Comparison of ENCODE assay signal across 19 cellular contexts in the genomic region with DNA sequence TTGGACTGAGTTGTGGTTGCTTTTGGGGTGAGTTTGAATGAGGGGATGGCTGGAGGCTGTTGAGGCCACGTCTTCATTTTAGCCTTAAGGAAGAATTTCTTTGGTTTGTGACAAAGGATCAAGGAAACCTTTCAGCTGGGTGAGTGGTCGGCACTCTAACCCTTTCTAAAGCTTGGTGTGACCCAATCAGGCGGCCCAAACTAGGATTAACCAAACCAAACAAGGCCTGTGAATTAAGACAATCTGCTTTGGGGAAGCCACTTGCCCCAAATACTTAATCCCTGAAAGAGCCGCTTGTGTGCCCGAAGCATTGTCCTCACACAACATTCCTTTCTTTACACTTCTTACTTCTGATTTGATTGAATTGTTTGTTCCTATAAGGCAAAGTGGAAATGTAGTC.
A peak's percentile ranks its signal among the peaks of the same experiment; 100 is the strongest.
DNase-seq lines count a peak whose midpoint lies in the region; TF ChIP-seq lines count a peak whose summit lies in the region.
"Had no signal": no experiment of that assay in that cellular context is flagged by ENCODE, and none has a peak within 500 bp of the region (broad histone marks: within the 10 kb centered on the region; RNA-seq: fewer than 3 reads in every experiment).

No MANE protein-coding gene starts in this region.

- H3K9ac ChIP-seq in neuronal stem cell (ENCODE audit: low read depth, low read length, poor library complexity), result no peak overlapping the region
- H3K9ac ChIP-seq: BLaER1 treated with 17β-estradiol and CSF1 and Interleukin-3, amounts not matched to agents 10 nM and 100 nM had no signal

- H4K91ac ChIP-seq in neuronal stem cell (ENCODE audit: low read depth, low read length, poor library complexity), result no peak overlapping the region

- H3K4me1 ChIP-seq in neuronal stem cell (ENCODE audit: control insufficient read depth in 2 of 2, insufficient read depth in 1 of 2, low read depth in 1 of 2, low read length in 2 of 2), result peaks cover 0 to 16% of the 10 kb centered on the region in 2 donors
- H3K4me1 ChIP-seq: A549; BLaER1 treated with 17β-estradiol and CSF1 and Interleukin-3, amounts not matched to agents 10 nM and 100 nM; Caco-2 had no signal

- no peak overlapping the region for H3K23ac ChIP-seq in neuronal stem cell (ENCODE audit: low read depth, low read length, poor library complexity)

- TF ChIP-seq CTCF in neural crest cell (conservative IDR thresholded peaks at IDR 0.05), result no peak

- H3K27me3 ChIP-seq in neuronal stem cell (ENCODE audit: control insufficient read depth in 3 of 3, insufficient read depth in 3 of 3, low read depth in 1 of 3, low read length in 3 of 3), result no peaks in the 10 kb centered on the region
- H3K27me3 ChIP-seq: BLaER1 treated with 17β-estradiol and CSF1 and Interleukin-3, amounts not matched to agents 10 nM and 100 nM had no signal

- no peaks in the 10 kb centered on the region for H3K79me1 ChIP-seq in neuronal stem cell (ENCODE audit: low read depth, low read length)

- H3K4ac ChIP-seq in neuronal stem cell (ENCODE audit: low read length), result no peak overlapping the region

- no peak overlapping the region for H2BK15ac ChIP-seq in neuronal stem cell (ENCODE audit: low read length)

- no peak overlapping the region for H2BK5ac ChIP-seq in neuronal stem cell (ENCODE audit: low read length)

- H2BK12ac ChIP-seq in neuronal stem cell (ENCODE audit: low read length), result no peak overlapping the region

- H2AFZ ChIP-seq in neuronal stem cell (ENCODE audit: low read length), result peak overlapping the region; percentile 11

- no peaks in the 10 kb centered on the region for H3K9me3 Mint-ChIP-seq in neural crest cell
- H3K9me3 Mint-ChIP-seq: CD4-positive, alpha-beta T cell; CD8-positive, alpha-beta T cell had no signal

- H3K4me2 ChIP-seq in neuronal stem cell (ENCODE audit: insufficient read depth, low read length, poor library complexity, severe bottlenecking), result no peak overlapping the region
- H3K4me2 ChIP-seq: A549; BLaER1 treated with 17β-estradiol and CSF1 and Interleukin-3, amounts not matched to agents 10 nM and 100 nM had no signal

- DNase-seq in NCI-H82 (lab: John Stamatoyannopoulos, UW), result peak; percentile 64
- peak; percentile 58 for DNase-seq in ecto neural progenitor cell (ENCODE audit: low spot score)
- DNase-seq in neural crest cell (ENCODE audit: low read depth, low spot score), result no peak
- peak; percentile 15 for DNase-seq in neuronal stem cell (ENCODE audit: low spot score)
- DNase-seq in NCI-H345 (lab: John Stamatoyannopoulos, UW), result no peak
- no peak for DNase-seq in kidney glomerular epithelial cell (lab: John Stamatoyannopoulos, UW)
- no peak for DNase-seq in foreskin melanocyte
- DNase-seq: AML-193; Caco-2; Calu3; CD4-positive, alpha-beta T cell; CD8-positive, alpha-beta T cell; DMS79 treated with DMSO at 0.1 percent for 48 hours; GF-D8 had no signal

- H3K18ac ChIP-seq in neuronal stem cell (ENCODE audit: low read length), result no peak overlapping the region

- H3K36me3 Mint-ChIP-seq in neural crest cell (ENCODE audit: low read depth), result no peaks in the 10 kb centered on the region

- no peak overlapping the region for H3K4me3 ChIP-seq in neuronal stem cell (ENCODE audit: low read length in 2 of 2)
- H3K4me3 ChIP-seq: A549; BLaER1 treated with 17β-estradiol and CSF1 and Interleukin-3, amounts not matched to agents 10 nM and 100 nM had no signal

- no peak overlapping the region for H2BK120ac ChIP-seq in neuronal stem cell (ENCODE audit: low read depth, low read length)

- no peak overlapping the region for H3K4me3 Mint-ChIP-seq in neural crest cell
- H3K4me3 Mint-ChIP-seq: B cell; CD4-positive, alpha-beta T cell; CD8-positive, alpha-beta T cell had no signal

- peak overlapping the region; percentile 56 for H3K27ac ChIP-seq in neuronal stem cell (replicated peaks; ENCODE audit: low read length)
- H3K27ac ChIP-seq: 22Rv1; A549; BLaER1 treated with 17β-estradiol and CSF1 and Interleukin-3, amounts not matched to agents 10 nM and 100 nM; C4-2B had no signal

- no peak overlapping the region for H4K8ac ChIP-seq in neuronal stem cell (ENCODE audit: low read depth, low read length)

- peaks cover 4% of the 10 kb centered on the region for H3K4me1 Mint-ChIP-seq in neural crest cell
- H3K4me1 Mint-ChIP-seq: B cell had no signal

- peaks cover 0 to 3% of the 10 kb centered on the region in 2 donors for H3K9me3 ChIP-seq in neuronal stem cell (replicated peaks in 1 of 2; ENCODE audit: control insufficient read depth in 2 of 2, insufficient read depth in 1 of 2, low read depth in 1 of 2, low read length in 2 of 2)
- H3K9me3 ChIP-seq: A549, Caco-2 had no signal

- H3K27me3 Mint-ChIP-seq in neural crest cell (ENCODE audit: low read depth), result no peaks in the 10 kb centered on the region
- H3K27me3 Mint-ChIP-seq: B cell; CD4-positive, alpha-beta T cell had no signal

- no peak overlapping the region for H3K14ac ChIP-seq in neuronal stem cell (ENCODE audit: low read length)

- WGBS in neuronal stem cell (ENCODE audit: extremely low coverage in 2 of 2, insufficient read length in 2 of 2, insufficient replicate concordance in 1 of 2), 2 donors, result no CpG with 5 or more reads among the region's 5 CpGs

- no peak overlapping the region for H2AK5ac ChIP-seq in neuronal stem cell (ENCODE audit: low read depth, low read length)

- H3K36me3 ChIP-seq in neuronal stem cell (replicated peaks in 1 of 2; ENCODE audit: control insufficient read depth in 2 of 2, insufficient read depth in 2 of 2, low read length in 2 of 2), result no peaks in the 10 kb centered on the region
- H3K36me3 ChIP-seq: BLaER1 treated with 17β-estradiol and CSF1 and Interleukin-3, amounts not matched to agents 10 nM and 100 nM had no signal

- peak overlapping the region; percentile 81 for H3K27ac Mint-ChIP-seq in neural crest cell (ENCODE audit: unreplicated experiment)
- H3K27ac Mint-ChIP-seq: B cell; CD4-positive, alpha-beta T cell; CD8-positive, alpha-beta T cell had no signal

Comparison
In these comparisons a context has a peak if more than half of its experiments do, and no peak if none do; other contexts are left out.
1. DNase-seq: peak in NCI-H82 (single experiment), ecto neural progenitor cell (single experiment) and neuronal stem cell (single experiment); none in neural crest cell (single experiment), NCI-H345 (single experiment), kidney glomerular epithelial cell (single experiment) and foreskin melanocyte (single experiment).